ENCODE assay signal across 8 cellular contexts in the genomic region with DNA sequence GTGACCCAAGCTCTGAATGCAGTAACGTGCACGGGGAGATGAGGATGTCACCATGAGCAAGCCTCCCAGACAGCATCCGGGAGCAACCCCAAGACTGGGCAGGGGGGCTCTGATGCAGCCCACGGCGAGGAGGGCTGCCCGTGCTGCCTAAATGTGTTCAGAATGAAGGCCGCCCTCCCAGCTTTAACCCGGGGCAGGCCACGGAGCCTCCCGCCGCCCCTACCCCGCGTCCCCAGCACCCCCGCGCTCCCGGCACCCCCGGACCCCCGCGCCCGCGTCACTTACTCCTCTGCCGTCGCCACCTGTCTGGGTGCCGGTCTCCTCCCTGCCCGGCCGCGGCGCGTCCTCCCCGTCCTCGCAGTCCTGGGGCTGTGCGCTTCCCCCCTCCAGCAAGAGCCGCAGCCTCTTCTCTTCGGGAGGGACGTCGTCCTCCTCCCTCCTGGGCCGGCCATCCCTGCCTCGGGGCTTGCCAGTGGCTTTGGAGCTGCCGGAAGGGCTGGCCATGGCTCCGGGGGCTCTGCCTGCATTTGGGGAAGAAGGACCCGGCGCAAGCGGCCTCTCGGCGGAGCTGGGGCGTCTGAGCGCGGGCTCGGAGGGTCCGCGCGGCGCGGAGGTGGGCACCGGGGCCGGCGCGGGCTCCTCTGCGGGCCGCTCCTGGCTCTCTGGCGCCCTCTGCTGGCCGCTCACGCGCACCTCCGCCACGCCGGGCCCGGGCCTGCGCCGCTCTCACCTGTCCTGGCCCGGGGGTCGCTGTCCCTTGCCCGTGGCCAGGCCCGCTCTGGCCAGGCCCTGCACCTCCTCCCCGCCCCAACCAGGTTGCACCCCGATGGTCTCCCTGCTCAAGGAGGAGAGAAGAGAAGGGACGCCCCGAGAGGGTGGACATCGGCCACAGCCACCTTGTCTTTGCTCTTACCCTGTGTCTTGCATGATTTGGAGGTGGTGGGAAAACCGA. TPM values are rescaled to one million over a fixed set of nuclear protein-coding genes. Genes with fewer than 3 reads are reported as not detected.
A peak's percentile ranks its signal among the peaks of the same experiment; 100 is the strongest.
DNase-seq lines count a peak whose midpoint lies in the region; ATAC-seq, FAIRE-seq and TF ChIP-seq lines count a peak whose summit lies in the region.
"Not testable (repeated sequence)": the region's sequence is repeated elsewhere in the genome, so short reads cannot be mapped to it uniquely, and the experiment has no call there.

No MANE protein-coding gene starts in this region.

- not testable (repeated sequence) for H3K36me3 Mint-ChIP-seq in activated T-helper 17 cell treated with anti-CD3 and anti-CD28 coated beads, Interleukin-2, amount 50 U/mL, for 72 hours (ENCODE audit: low read depth)

- not testable (repeated sequence) for H3K27ac ChIP-seq in MM.1S (ENCODE audit: low read length); SK-N-SH (ENCODE audit: low read depth in 2 of 2, low read length in 1 of 2); endothelial cell of umbilical vein (ENCODE audit: insufficient read depth, low read depth, low read length); HepG2 (ENCODE audit: extremely low read length, insufficient read depth, low read length)

- 5% methylated on average over 21 of the region's 80 CpGs for WGBS in SK-N-SH (ENCODE audit: low lambda C conversion rate)
- WGBS in HepG2 (ENCODE audit: low lambda C conversion rate), result 32% methylated on average over 49 of the region's 80 CpGs

- in situ Hi-C loops in HepG2 (cut with HindIII; ENCODE audit: extremely low pct_ligation_motif_present, low pct_unique_long_range_greater_than_20kb), result not testable (repeated sequence)

- not testable (repeated sequence) for H3K27me3 Mint-ChIP-seq in activated T-helper 17 cell treated with anti-CD3 and anti-CD28 coated beads, Interleukin-2, amount 50 U/mL, for 72 hours

- not testable (repeated sequence) for H3F3A ChIP-seq in MM.1S (ENCODE audit: insufficient read depth, low read length); SK-N-SH (replicated peaks; ENCODE audit: insufficient read depth)

- H3K79me2 ChIP-seq in MM.1S (ENCODE audit: low read length); SK-N-SH (ENCODE audit: insufficient read depth); endothelial cell of umbilical vein (ENCODE audit: control insufficient read depth, insufficient read depth, low read length); HepG2 (ENCODE audit: insufficient read depth, low read length): not testable (repeated sequence)

- H3K4me1 Mint-ChIP-seq in activated T-helper 17 cell treated with anti-CD3 and anti-CD28 coated beads, Interleukin-2, amount 50 U/mL, for 72 hours, result not testable (repeated sequence)

- H3K4me2 ChIP-seq in MM.1S (ENCODE audit: low read depth, low read length) (peak overlapping the region; percentile 73; the same call in 1 of the 2 replicates), SK-N-SH (peak overlapping the region; percentile 93), endothelial cell of umbilical vein (ENCODE audit: insufficient read depth, low read length) (peak overlapping the region; percentile 58), HepG2 (ENCODE audit: low read depth, low read length) (peak overlapping the region; percentile 67)

- not testable (repeated sequence) for H3K9ac ChIP-seq in MM.1S (ENCODE audit: low read length); SK-N-SH; endothelial cell of umbilical vein (replicated peaks; ENCODE audit: extremely low read depth, insufficient read depth, low read length); HepG2 (ENCODE audit: insufficient read depth, low read depth, low read length)

- TF ChIP-seq POLR2A in endothelial cell of umbilical vein (IDR thresholded peaks at IDR 0.05; ENCODE audit: low read depth, low read length); HepG2 (IDR thresholded peaks at IDR 0.05; ENCODE audit: insufficient read depth in 1 of 2, low read depth in 2 of 2, low read length in 2 of 2): not testable (repeated sequence)

- H3K9me2 ChIP-seq in MM.1S (replicated peaks; ENCODE audit: insufficient read depth, low read length); SK-N-SH: not testable (repeated sequence)

- ATAC-seq in activated T-helper 17 cell treated with anti-CD3 and anti-CD28 coated beads, Interleukin-2, amount 50 U/mL, for 72 hours (replicated peaks), result peak; percentile 45
- peak; percentile 77 for ATAC-seq in HepG2

- not testable (repeated sequence) for FAIRE-seq in endothelial cell of umbilical vein (lab: Jason Lieb, UNC); HepG2 (lab: Jason Lieb, UNC); urothelium cell line (lab: Jason Lieb, UNC)

- dilution Hi-C loops in endothelial cell of umbilical vein (cut with MboI; ENCODE audit: extremely low pct_ligation_motif_present, low sequenced_read_pairs), result not testable (repeated sequence)

- H3K36me3 ChIP-seq in GM06990 (ENCODE audit: control insufficient read depth, insufficient read depth, low read length); MM.1S (replicated peaks; ENCODE audit: insufficient read depth, low read length); SK-N-SH (replicated peaks in 1 of 2; ENCODE audit: control insufficient read depth in 1 of 2, insufficient read depth in 2 of 2, low read length in 1 of 2); endothelial cell of umbilical vein (ENCODE audit: control insufficient read depth in 2 of 2, extremely low read depth in 1 of 2, insufficient read depth in 2 of 2, low read length in 2 of 2); HepG2 (replicated peaks in 1 of 2; ENCODE audit: control insufficient read depth in 1 of 2, insufficient read depth in 2 of 2, low read length in 2 of 2): not testable (repeated sequence)

- TF ChIP-seq RAD21 in SK-N-SH (IDR thresholded peaks at IDR 0.05; ENCODE audit: low read length) (peak; percentile 54), HepG2 (CRISPR knock-in tag; IDR thresholded peaks at IDR 0.05) (peak; percentile 75)

- peak; percentile 51 for DNase-seq in GM06990 (ENCODE audit: extremely low read depth, insufficient read length)
- DNase-seq in MM.1S, result peak; percentile 37
- DNase-seq in SK-N-SH, result peak; percentile 95
- DNase-seq in endothelial cell of umbilical vein (ENCODE audit: low read depth, low spot score), result peak; percentile 32
- DNase-seq in HepG2 (ENCODE audit: low spot score), result not testable (repeated sequence)
- peak; percentile 18 to 58 for DNase-seq in stimulated activated CD4-positive, alpha-beta T cell treated with anti-CD3 and anti-CD28 coated beads, Interleukin-12 subunit alpha, Interleukin-12 subunit beta, amount 100 ng/mL, for 24 hours (ENCODE audit: low read depth in 2 of 2)
- DNase-seq in urothelium cell line (ENCODE audit: low spot score), result peak; percentile 83

- POLR2A ChIA-PET in SK-N-SH (lab: Yijun Ruan, JAX); endothelial cell of umbilical vein (lab: Charles Lee); HepG2 (lab: Yijun Ruan, JAX): not testable (repeated sequence)

- H3K4me1 ChIP-seq in MM.1S (ENCODE audit: low read length); SK-N-SH (ENCODE audit: control insufficient read depth in 1 of 2, insufficient read depth in 2 of 2, low read depth in 1 of 2, low read length in 1 of 2); endothelial cell of umbilical vein (ENCODE audit: control insufficient read depth, extremely low read depth, insufficient read depth, low read length); HepG2 (ENCODE audit: insufficient read depth, low read length): not testable (repeated sequence)

- BruUV-seq in endothelial cell of umbilical vein (replicated peaks; lab: Mats Ljungman, UMichigan); HepG2 (replicated peaks; lab: Mats Ljungman, UMichigan): not testable (repeated sequence)

- intact Hi-C loops in endothelial cell of umbilical vein (cut with micrococcal nuclease), result loop anchor here (1.0 kb wide), 1 partner anchor 824 kb away; no protein-coding TSS in a partner anchor
- intact Hi-C loops in HepG2 (cut with micrococcal nuclease; ENCODE audit: unreplicated experiment), result not testable (repeated sequence)

- TF ChIP-seq EP300 in SK-N-SH (IDR thresholded peaks at IDR 0.05; ENCODE audit: borderline replicate concordance in 1 of 2, low read depth in 1 of 2, low read length in 1 of 2); HepG2 (IDR thresholded peaks at IDR 0.05; ENCODE audit: low read depth in 2 of 2, low read length in 2 of 2); HepG2 (CRISPR knock-in tag; IDR thresholded peaks at IDR 0.05; ENCODE audit: borderline replicate concordance): not testable (repeated sequence)

- peak; percentile 28 for TF ChIP-seq CTCF in GM06990 (IDR thresholded peaks at IDR 0.05; ENCODE audit: insufficient read depth, low read length, poor library complexity, severe bottlenecking)
- peak; percentile 38 for TF ChIP-seq CTCF in MM.1S (IDR thresholded peaks at IDR 0.05; ENCODE audit: low read length)
- TF ChIP-seq CTCF in SK-N-SH (IDR thresholded peaks at IDR 0.05), result peak; percentile 82
- TF ChIP-seq CTCF in endothelial cell of umbilical vein (IDR thresholded peaks at IDR 0.05; ENCODE audit: extremely low read depth in 1 of 2, insufficient read depth in 1 of 2, low read depth in 1 of 2, low read length in 2 of 2), result peak; percentile 49 to 66
- TF ChIP-seq CTCF in HepG2 (CRISPR knock-in tag; IDR thresholded peaks at IDR 0.05), result peak; percentile 70

- H2AFZ ChIP-seq in MM.1S (ENCODE audit: low read length), result 0 out of 2 replicates have a peak overlapping the region, but pooled peaks have one; percentile 42
- H2AFZ ChIP-seq in SK-N-SH (ENCODE audit: low read depth), result peak overlapping the region; percentile 98; the same call in 1 of the 2 replicates
- H2AFZ ChIP-seq in endothelial cell of umbilical vein (ENCODE audit: low read depth, low read length), result peak overlapping the region; percentile 57
- H2AFZ ChIP-seq in HepG2 (ENCODE audit: low read length), result not testable (repeated sequence)

- H3K9me3 ChIP-seq in MM.1S (replicated peaks; ENCODE audit: insufficient read depth, low read length); SK-N-SH; endothelial cell of umbilical vein (replicated peaks; ENCODE audit: control insufficient read depth, insufficient read depth, low read length); HepG2 (ENCODE audit: low read length): not testable (repeated sequence)

- peak overlapping the region; percentile 38 for H3K27ac Mint-ChIP-seq in activated T-helper 17 cell treated with anti-CD3 and anti-CD28 coated beads, Interleukin-2, amount 50 U/mL, for 72 hours

- H3K9me1 ChIP-seq in endothelial cell of umbilical vein (replicated peaks; ENCODE audit: control insufficient read depth, extremely low read depth, insufficient read depth, low read length), result not testable (repeated sequence)

- H4K20me1 ChIP-seq in MM.1S (ENCODE audit: insufficient read depth, low read length); SK-N-SH (ENCODE audit: insufficient read depth); endothelial cell of umbilical vein (replicated peaks; ENCODE audit: control insufficient read depth, extremely low read depth, insufficient read depth, low read length); HepG2 (ENCODE audit: insufficient read depth, low read length): not testable (repeated sequence)

- H3K4me3 Mint-ChIP-seq in activated T-helper 17 cell treated with anti-CD3 and anti-CD28 coated beads, Interleukin-2, amount 50 U/mL, for 72 hours, result peak overlapping the region; percentile 58

- not testable (repeated sequence) for H3K9me3 Mint-ChIP-seq in activated T-helper 17 cell treated with anti-CD3 and anti-CD28 coated beads, Interleukin-2, amount 50 U/mL, for 72 hours

- CTCF ChIA-PET in SK-N-SH (lab: Yijun Ruan, JAX), result interaction anchor here (0.6 to 2.1 kb wide), 6 partner anchors 55 to 735 kb away, joined by 3 to 7 read pairs (median 3); a partner anchor contains a TSS
- CTCF ChIA-PET in endothelial cell of umbilical vein (lab: Charles Lee), result interaction anchor here (0.7 to 1.6 kb wide), 3 partner anchors 93 to 823 kb away, joined by 3 to 5 read pairs (median 3); no protein-coding TSS in a partner anchor
- CTCF ChIA-PET in HepG2 (lab: Yijun Ruan, JAX; ENCODE audit: low intra/inter-chr PET ratio, low total read pairs), result interaction anchor here (1.3 kb wide), 1 partner anchor 429 kb away, joined by 3 read pairs; no protein-coding TSS in a partner anchor

- peak overlapping the region; percentile 41 for H3K4me3 ChIP-seq in GM06990 (replicated peaks; ENCODE audit: low read depth, low read length)
- peak overlapping the region; percentile 55 for H3K4me3 ChIP-seq in MM.1S (ENCODE audit: low read length)
- peak overlapping the region; percentile 51 to 81 for H3K4me3 ChIP-seq in SK-N-SH (ENCODE audit: low read depth in 2 of 2, low read length in 1 of 2)
- peak overlapping the region in 1 of 3 experiments; percentile 21 for H3K4me3 ChIP-seq in endothelial cell of umbilical vein (replicated peaks in 1 of 3; ENCODE audit: insufficient read depth in 1 of 3, low read depth in 1 of 3, low read length in 3 of 3)
- H3K4me3 ChIP-seq in HepG2 (replicated peaks in 1 of 3; ENCODE audit: insufficient read depth in 1 of 3, low read depth in 2 of 3, low read length in 3 of 3), result peak overlapping the region in 2 of 3 experiments; percentile 33 to 55; a peak in 4 of 6 replicates

- H3K27me3 ChIP-seq in GM06990 (replicated peaks; ENCODE audit: control insufficient read depth, insufficient read depth, low read length); MM.1S (replicated peaks; ENCODE audit: insufficient read depth, low read length); SK-N-SH (ENCODE audit: insufficient read depth); endothelial cell of umbilical vein (ENCODE audit: control insufficient read depth in 2 of 2, insufficient read depth in 2 of 2, low read length in 2 of 2); HepG2 (ENCODE audit: control insufficient read depth in 1 of 2, insufficient read depth in 2 of 2, low read length in 2 of 2): not testable (repeated sequence)

RNA-seq across cellular contexts. Expression of a gene that starts 55.9 kb away (rescaled TPM):
- polyA plus RNA-seq in SK-N-SH (2012; rRNA removed), result 11.8 and 13.9 TPM in 2 replicates
- polyA plus RNA-seq in SK-N-SH (2012; cell fraction: cytosol; rRNA removed), result 12.2 and 16.2 TPM in 2 replicates
- 40.5 and 42.7 TPM in 2 replicates for polyA plus RNA-seq in SK-N-SH (2012; cell fraction: nucleus; rRNA removed)
- 10 to 100 TPM; 61.5 to 88.5 TPM for total RNA-seq in activated T-helper 17 cell treated with anti-CD3 and anti-CD28 coated beads, Interleukin-2, amount 50 U/mL, for 72 hours
- 13.1 and 15.0 TPM in 2 replicates for total RNA-seq in endothelial cell of umbilical vein
- 3.9 and 5.1 TPM in 2 replicates for polyA plus RNA-seq in endothelial cell of umbilical vein
- 4.0 and 5.4 TPM in 2 replicates for polyA plus RNA-seq in endothelial cell of umbilical vein (2011; cell fraction: cytosol; rRNA removed)
- 14.0 and 18.8 TPM in 2 replicates for polyA plus RNA-seq in endothelial cell of umbilical vein (2011; cell fraction: nucleus; rRNA removed)
- polyA plus RNA-seq in endothelial cell of umbilical vein (2012), result 10.7 and 14.4 TPM in 2 replicates
- 11.0 and 18.9 TPM in 2 replicates for polyA minus RNA-seq in endothelial cell of umbilical vein
- polyA minus RNA-seq in endothelial cell of umbilical vein (2011; cell fraction: cytosol; rRNA and poly(A)+ RNA removed), result 43.4 TPM
- polyA minus RNA-seq in endothelial cell of umbilical vein (2011; cell fraction: nucleus; rRNA and poly(A)+ RNA removed), result 17.0 and 18.9 TPM in 2 replicates
- total RNA-seq in HepG2 (2016; rRNA removed; fragmentation: Illumina TruSeq; extraction: Trizol), result 55.0 and 81.9 TPM in 2 replicates
- total RNA-seq in HepG2 (2016; cell fraction: cytosol; rRNA removed; fragmentation: Illumina TruSeq; extraction: Trizol; ENCODE audit: low read depth), result 4.0 and 4.5 TPM in 2 replicates
- total RNA-seq in HepG2 (2016; cell fraction: insoluble cytoplasmic fraction; rRNA removed; fragmentation: Illumina TruSeq; extraction: Trizol), result 52.7 and 82.1 TPM in 2 replicates
- total RNA-seq in HepG2 (2016; cell fraction: membrane; rRNA removed; fragmentation: Illumina TruSeq; extraction: Trizol), result 8.8 and 12.5 TPM in 2 replicates
- 30.4 and 40.7 TPM in 2 replicates for total RNA-seq in HepG2 (2016; cell fraction: nucleus; rRNA removed; fragmentation: Illumina TruSeq; extraction: Trizol)
- 74.8 and 75.1 TPM in 2 replicates for polyA plus RNA-seq in HepG2 (2011; rRNA removed)
- polyA plus RNA-seq in HepG2 (2011; cell fraction: cytosol; rRNA removed), result 43.8 and 55.1 TPM in 2 replicates
- 148 and 171 TPM in 2 replicates for polyA plus RNA-seq in HepG2 (2011; cell fraction: nucleus; rRNA removed)
- polyA plus RNA-seq in HepG2 (2012), result 152 and 252 TPM in 2 replicates
- 1.6 and 3.1 TPM in 2 replicates for polyA plus RNA-seq in HepG2 (2016; cell fraction: cytosol; fragmentation: Illumina TruSeq; extraction: Trizol; ENCODE audit: low read depth)
- polyA plus RNA-seq in HepG2 (2016; cell fraction: insoluble cytoplasmic fraction; fragmentation: Illumina TruSeq; extraction: Trizol; ENCODE audit: low read depth), result 84.7 and 95.8 TPM in 2 replicates
- polyA plus RNA-seq in HepG2 (2016; cell fraction: membrane; fragmentation: Illumina TruSeq; extraction: Trizol; ENCODE audit: low read depth), result 7.6 and 7.9 TPM in 2 replicates
- polyA plus RNA-seq in HepG2 (2016; cell fraction: nucleus; fragmentation: Illumina TruSeq; extraction: Trizol; ENCODE audit: insufficient read depth, low read depth), result 58.4 and 65.6 TPM in 2 replicates
- 51.6 and 135 TPM in 2 replicates for polyA minus RNA-seq in HepG2 (2011; rRNA and poly(A)+ RNA removed; ENCODE audit: low replicate concordance)
- 59.9 and 77.4 TPM in 2 replicates for polyA minus RNA-seq in HepG2 (2011; cell fraction: cytosol; rRNA and poly(A)+ RNA removed)
- 95.3 and 105 TPM in 2 replicates for polyA minus RNA-seq in HepG2 (2011; cell fraction: nucleus; rRNA and poly(A)+ RNA removed)

Comparison
In these comparisons a context has a peak if more than half of its experiments do, and no peak if none do; other contexts are left out.
1. CTCF ChIP-seq: peak in every context shown above with its lines; median percentile 82 in SK-N-SH; 70 in HepG2; 58 in endothelial cell of umbilical vein; 38 in MM.1S; 28 in GM06990.